ENCODE assay signal across 1 cellular context in the genomic region with DNA sequence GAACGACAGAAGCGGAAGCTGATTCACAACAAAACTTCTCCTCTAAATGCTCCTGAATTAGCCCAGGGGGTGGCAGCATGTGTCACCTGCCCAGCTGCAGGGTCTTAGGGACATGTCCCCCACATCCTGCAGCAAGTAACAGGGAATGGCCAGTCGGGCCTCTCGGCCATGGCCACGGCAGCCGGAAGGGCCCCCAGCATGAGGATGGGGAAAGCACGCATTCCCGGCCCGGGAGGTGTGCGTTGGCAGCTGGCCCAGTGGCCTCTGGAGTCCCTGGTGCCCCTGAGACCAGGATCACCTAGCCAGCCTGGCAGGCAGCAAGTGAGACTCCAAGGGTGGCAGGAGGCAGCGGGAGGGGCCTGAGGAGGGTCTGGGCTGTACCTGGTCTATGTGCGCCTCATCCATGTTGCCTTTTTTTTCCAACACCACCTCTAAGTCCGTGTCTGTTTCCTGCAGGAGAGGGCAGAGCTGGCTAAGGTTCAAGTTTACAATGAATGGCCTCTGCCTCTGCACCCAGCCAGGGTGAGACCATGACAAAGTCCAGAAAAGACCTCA.
TF ChIP-seq lines count a peak whose summit lies in the region.

No MANE protein-coding gene starts in this region.

TF ChIP-seq in HepG2, 621 proteins besides CTCF, POLR2A, EP300 and RAD21 (continued from another document and continues in another):
- TF ChIP-seq, protein P1, sequence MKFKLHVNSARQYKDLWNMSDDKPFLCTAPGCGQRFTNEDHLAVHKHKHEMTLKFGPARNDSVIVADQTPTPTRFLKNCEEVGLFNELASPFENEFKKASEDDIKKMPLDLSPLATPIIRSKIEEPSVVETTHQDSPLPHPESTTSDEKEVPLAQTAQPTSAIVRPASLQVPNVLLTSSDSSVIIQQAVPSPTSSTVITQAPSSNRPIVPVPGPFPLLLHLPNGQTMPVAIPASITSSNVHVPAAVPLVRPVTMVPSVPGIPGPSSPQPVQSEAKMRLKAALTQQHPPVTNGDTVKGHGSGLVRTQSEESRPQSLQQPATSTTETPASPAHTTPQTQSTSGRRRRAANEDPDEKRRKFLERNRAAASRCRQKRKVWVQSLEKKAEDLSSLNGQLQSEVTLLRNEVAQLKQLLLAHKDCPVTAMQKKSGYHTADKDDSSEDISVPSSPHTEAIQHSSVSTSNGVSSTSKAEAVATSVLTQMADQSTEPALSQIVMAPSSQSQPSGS (CRISPR knock-in tag; IDR thresholded peaks at IDR 0.05), result no peak
- no peak for TF ChIP-seq PCBP1 (IDR thresholded peaks at IDR 0.05; ENCODE audit: borderline replicate concordance, low read depth, low read length)
- TF ChIP-seq ZNF253 (CRISPR knock-in tag; IDR thresholded peaks at IDR 0.05; ENCODE audit: borderline replicate concordance), result no peak
- no peak for TF ChIP-seq NFYC (CRISPR knock-in tag; IDR thresholded peaks at IDR 0.05)
- TF ChIP-seq, protein P2, sequence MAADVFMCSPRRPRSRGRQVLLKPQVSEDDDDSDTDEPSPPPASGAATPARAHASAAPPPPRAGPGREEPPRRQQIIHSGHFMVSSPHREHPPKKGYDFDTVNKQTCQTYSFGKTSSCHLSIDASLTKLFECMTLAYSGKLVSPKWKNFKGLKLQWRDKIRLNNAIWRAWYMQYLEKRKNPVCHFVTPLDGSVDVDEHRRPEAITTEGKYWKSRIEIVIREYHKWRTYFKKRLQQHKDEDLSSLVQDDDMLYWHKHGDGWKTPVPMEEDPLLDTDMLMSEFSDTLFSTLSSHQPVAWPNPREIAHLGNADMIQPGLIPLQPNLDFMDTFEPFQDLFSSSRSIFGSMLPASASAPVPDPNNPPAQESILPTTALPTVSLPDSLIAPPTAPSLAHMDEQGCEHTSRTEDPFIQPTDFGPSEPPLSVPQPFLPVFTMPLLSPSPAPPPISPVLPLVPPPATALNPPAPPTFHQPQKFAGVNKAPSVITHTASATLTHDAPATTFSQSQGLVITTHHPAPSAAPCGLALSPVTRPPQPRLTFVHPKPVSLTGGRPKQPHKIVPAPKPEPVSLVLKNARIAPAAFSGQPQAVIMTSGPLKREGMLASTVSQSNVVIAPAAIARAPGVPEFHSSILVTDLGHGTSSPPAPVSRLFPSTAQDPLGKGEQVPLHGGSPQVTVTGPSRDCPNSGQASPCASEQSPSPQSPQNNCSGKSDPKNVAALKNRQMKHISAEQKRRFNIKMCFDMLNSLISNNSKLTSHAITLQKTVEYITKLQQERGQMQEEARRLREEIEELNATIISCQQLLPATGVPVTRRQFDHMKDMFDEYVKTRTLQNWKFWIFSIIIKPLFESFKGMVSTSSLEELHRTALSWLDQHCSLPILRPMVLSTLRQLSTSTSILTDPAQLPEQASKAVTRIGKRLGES (CRISPR knock-in tag; IDR thresholded peaks at IDR 0.05; ENCODE audit: borderline replicate concordance), result no peak
- no peak for TF ChIP-seq ZNF543 (CRISPR knock-in tag; IDR thresholded peaks at IDR 0.05)
- no peak for TF ChIP-seq TMF1 (CRISPR knock-in tag; IDR thresholded peaks at IDR 0.05; ENCODE audit: low read depth)
- no peak for TF ChIP-seq ZNF766 (CRISPR knock-in tag; IDR thresholded peaks at IDR 0.05; ENCODE audit: borderline replicate concordance)
- no peak for TF ChIP-seq KLF12 (CRISPR knock-in tag; IDR thresholded peaks at IDR 0.05; ENCODE audit: borderline replicate concordance)
- no peak for TF ChIP-seq ZNF569 (CRISPR knock-in tag; IDR thresholded peaks at IDR 0.05; ENCODE audit: borderline replicate concordance)
- no peak for TF ChIP-seq ZNF207 (IDR thresholded peaks at IDR 0.05; ENCODE audit: borderline replicate concordance)
- TF ChIP-seq KAT8 (CRISPR knock-in tag; IDR thresholded peaks at IDR 0.05), result no peak
- TF ChIP-seq STAT5B (CRISPR knock-in tag; IDR thresholded peaks at IDR 0.05), result no peak
- no peak for TF ChIP-seq RFX3 (CRISPR knock-in tag; IDR thresholded peaks at IDR 0.05)
- peak; percentile 36; the same call in 1 of the 2 replicates for TF ChIP-seq JUND (CRISPR knock-in tag; IDR thresholded peaks at IDR 0.05)
- no peak for TF ChIP-seq ZNF232 (CRISPR knock-in tag; IDR thresholded peaks at IDR 0.05; ENCODE audit: borderline replicate concordance)
- no peak for TF ChIP-seq ZNF567 (CRISPR knock-in tag; IDR thresholded peaks at IDR 0.05; ENCODE audit: borderline replicate concordance)
- TF ChIP-seq ZSCAN29 (CRISPR knock-in tag; conservative IDR thresholded peaks at IDR 0.05), result no peak
- TF ChIP-seq, protein P3, sequence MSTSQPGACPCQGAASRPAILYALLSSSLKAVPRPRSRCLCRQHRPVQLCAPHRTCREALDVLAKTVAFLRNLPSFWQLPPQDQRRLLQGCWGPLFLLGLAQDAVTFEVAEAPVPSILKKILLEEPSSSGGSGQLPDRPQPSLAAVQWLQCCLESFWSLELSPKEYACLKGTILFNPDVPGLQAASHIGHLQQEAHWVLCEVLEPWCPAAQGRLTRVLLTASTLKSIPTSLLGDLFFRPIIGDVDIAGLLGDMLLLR (CRISPR knock-in tag; IDR thresholded peaks at IDR 0.05), result no peak
- TF ChIP-seq, protein P4, sequence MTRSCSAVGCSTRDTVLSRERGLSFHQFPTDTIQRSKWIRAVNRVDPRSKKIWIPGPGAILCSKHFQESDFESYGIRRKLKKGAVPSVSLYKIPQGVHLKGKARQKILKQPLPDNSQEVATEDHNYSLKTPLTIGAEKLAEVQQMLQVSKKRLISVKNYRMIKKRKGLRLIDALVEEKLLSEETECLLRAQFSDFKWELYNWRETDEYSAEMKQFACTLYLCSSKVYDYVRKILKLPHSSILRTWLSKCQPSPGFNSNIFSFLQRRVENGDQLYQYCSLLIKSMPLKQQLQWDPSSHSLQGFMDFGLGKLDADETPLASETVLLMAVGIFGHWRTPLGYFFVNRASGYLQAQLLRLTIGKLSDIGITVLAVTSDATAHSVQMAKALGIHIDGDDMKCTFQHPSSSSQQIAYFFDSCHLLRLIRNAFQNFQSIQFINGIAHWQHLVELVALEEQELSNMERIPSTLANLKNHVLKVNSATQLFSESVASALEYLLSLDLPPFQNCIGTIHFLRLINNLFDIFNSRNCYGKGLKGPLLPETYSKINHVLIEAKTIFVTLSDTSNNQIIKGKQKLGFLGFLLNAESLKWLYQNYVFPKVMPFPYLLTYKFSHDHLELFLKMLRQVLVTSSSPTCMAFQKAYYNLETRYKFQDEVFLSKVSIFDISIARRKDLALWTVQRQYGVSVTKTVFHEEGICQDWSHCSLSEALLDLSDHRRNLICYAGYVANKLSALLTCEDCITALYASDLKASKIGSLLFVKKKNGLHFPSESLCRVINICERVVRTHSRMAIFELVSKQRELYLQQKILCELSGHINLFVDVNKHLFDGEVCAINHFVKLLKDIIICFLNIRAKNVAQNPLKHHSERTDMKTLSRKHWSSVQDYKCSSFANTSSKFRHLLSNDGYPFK (CRISPR knock-in tag; IDR thresholded peaks at IDR 0.05; ENCODE audit: borderline replicate concordance), result 0 out of 2 replicates have a peak, but pooled peaks have one; percentile 7
- TF ChIP-seq RXRB (CRISPR knock-in tag; IDR thresholded peaks at IDR 0.05; ENCODE audit: borderline replicate concordance), result no peak
- no peak for TF ChIP-seq PAF1 (CRISPR knock-in tag; IDR thresholded peaks at IDR 0.05)
- TF ChIP-seq, protein P5, sequence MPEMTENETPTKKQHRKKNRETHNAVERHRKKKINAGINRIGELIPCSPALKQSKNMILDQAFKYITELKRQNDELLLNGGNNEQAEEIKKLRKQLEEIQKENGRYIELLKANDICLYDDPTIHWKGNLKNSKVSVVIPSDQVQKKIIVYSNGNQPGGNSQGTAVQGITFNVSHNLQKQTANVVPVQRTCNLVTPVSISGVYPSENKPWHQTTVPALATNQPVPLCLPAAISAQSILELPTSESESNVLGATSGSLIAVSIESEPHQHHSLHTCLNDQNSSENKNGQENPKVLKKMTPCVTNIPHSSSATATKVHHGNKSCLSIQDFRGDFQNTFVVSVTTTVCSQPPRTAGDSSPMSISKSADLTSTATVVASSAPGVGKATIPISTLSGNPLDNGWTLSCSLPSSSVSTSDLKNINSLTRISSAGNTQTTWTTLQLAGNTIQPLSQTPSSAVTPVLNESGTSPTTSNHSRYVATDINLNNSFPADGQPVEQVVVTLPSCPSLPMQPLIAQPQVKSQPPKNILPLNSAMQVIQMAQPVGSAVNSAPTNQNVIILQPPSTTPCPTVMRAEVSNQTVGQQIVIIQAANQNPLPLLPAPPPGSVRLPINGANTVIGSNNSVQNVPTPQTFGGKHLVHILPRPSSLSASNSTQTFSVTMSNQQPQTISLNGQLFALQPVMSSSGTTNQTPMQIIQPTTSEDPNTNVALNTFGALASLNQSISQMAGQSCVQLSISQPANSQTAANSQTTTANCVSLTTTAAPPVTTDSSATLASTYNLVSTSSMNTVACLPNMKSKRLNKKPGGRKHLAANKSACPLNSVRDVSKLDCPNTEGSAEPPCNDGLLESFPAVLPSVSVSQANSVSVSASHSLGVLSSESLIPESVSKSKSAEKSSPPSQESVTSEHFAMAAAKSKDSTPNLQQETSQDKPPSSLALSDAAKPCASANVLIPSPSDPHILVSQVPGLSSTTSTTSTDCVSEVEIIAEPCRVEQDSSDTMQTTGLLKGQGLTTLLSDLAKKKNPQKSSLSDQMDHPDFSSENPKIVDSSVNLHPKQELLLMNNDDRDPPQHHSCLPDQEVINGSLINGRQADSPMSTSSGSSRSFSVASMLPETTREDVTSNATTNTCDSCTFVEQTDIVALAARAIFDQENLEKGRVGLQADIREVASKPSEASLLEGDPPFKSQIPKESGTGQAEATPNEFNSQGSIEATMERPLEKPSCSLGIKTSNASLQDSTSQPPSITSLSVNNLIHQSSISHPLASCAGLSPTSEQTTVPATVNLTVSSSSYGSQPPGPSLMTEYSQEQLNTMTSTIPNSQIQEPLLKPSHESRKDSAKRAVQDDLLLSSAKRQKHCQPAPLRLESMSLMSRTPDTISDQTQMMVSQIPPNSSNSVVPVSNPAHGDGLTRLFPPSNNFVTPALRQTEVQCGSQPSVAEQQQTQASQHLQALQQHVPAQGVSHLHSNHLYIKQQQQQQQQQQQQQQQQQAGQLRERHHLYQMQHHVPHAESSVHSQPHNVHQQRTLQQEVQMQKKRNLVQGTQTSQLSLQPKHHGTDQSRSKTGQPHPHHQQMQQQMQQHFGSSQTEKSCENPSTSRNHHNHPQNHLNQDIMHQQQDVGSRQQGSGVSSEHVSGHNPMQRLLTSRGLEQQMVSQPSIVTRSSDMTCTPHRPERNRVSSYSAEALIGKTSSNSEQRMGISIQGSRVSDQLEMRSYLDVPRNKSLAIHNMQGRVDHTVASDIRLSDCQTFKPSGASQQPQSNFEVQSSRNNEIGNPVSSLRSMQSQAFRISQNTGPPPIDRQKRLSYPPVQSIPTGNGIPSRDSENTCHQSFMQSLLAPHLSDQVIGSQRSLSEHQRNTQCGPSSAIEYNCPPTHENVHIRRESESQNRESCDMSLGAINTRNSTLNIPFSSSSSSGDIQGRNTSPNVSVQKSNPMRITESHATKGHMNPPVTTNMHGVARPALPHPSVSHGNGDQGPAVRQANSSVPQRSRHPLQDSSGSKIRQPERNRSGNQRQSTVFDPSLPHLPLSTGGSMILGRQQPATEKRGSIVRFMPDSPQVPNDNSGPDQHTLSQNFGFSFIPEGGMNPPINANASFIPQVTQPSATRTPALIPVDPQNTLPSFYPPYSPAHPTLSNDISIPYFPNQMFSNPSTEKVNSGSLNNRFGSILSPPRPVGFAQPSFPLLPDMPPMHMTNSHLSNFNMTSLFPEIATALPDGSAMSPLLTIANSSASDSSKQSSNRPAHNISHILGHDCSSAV (CRISPR knock-in tag; IDR thresholded peaks at IDR 0.05; ENCODE audit: borderline replicate concordance), result no peak
- TF ChIP-seq TAF15 (IDR thresholded peaks at IDR 0.05; ENCODE audit: low read depth, low read length, poor library complexity, severe bottlenecking), result no peak
- TF ChIP-seq, protein P6, sequence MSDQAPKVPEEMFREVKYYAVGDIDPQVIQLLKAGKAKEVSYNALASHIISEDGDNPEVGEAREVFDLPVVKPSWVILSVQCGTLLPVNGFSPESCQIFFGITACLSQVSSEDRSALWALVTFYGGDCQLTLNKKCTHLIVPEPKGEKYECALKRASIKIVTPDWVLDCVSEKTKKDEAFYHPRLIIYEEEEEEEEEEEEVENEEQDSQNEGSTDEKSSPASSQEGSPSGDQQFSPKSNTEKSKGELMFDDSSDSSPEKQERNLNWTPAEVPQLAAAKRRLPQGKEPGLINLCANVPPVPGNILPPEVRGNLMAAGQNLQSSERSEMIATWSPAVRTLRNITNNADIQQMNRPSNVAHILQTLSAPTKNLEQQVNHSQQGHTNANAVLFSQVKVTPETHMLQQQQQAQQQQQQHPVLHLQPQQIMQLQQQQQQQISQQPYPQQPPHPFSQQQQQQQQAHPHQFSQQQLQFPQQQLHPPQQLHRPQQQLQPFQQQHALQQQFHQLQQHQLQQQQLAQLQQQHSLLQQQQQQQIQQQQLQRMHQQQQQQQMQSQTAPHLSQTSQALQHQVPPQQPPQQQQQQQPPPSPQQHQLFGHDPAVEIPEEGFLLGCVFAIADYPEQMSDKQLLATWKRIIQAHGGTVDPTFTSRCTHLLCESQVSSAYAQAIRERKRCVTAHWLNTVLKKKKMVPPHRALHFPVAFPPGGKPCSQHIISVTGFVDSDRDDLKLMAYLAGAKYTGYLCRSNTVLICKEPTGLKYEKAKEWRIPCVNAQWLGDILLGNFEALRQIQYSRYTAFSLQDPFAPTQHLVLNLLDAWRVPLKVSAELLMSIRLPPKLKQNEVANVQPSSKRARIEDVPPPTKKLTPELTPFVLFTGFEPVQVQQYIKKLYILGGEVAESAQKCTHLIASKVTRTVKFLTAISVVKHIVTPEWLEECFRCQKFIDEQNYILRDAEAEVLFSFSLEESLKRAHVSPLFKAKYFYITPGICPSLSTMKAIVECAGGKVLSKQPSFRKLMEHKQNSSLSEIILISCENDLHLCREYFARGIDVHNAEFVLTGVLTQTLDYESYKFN (CRISPR knock-in tag; conservative IDR thresholded peaks at IDR 0.05), result peak; percentile 51; the same call in 1 of the 2 replicates
- no peak for TF ChIP-seq ZNF143 (CRISPR knock-in tag; IDR thresholded peaks at IDR 0.05)
- no peak for TF ChIP-seq CBX2 (IDR thresholded peaks at IDR 0.05; ENCODE audit: low read depth, low read length)
- TF ChIP-seq CBX2 (CRISPR knock-in tag; IDR thresholded peaks at IDR 0.05; ENCODE audit: low read depth), result no peak
- no peak for TF ChIP-seq SIX4 (CRISPR knock-in tag; IDR thresholded peaks at IDR 0.05)
- TF ChIP-seq, protein P7, sequence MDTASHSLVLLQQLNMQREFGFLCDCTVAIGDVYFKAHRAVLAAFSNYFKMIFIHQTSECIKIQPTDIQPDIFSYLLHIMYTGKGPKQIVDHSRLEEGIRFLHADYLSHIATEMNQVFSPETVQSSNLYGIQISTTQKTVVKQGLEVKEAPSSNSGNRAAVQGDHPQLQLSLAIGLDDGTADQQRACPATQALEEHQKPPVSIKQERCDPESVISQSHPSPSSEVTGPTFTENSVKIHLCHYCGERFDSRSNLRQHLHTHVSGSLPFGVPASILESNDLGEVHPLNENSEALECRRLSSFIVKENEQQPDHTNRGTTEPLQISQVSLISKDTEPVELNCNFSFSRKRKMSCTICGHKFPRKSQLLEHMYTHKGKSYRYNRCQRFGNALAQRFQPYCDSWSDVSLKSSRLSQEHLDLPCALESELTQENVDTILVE (CRISPR knock-in tag; IDR thresholded peaks at IDR 0.05), result no peak
- TF ChIP-seq ZNF7 (CRISPR knock-in tag; IDR thresholded peaks at IDR 0.05), result no peak
- TF ChIP-seq, protein P8, sequence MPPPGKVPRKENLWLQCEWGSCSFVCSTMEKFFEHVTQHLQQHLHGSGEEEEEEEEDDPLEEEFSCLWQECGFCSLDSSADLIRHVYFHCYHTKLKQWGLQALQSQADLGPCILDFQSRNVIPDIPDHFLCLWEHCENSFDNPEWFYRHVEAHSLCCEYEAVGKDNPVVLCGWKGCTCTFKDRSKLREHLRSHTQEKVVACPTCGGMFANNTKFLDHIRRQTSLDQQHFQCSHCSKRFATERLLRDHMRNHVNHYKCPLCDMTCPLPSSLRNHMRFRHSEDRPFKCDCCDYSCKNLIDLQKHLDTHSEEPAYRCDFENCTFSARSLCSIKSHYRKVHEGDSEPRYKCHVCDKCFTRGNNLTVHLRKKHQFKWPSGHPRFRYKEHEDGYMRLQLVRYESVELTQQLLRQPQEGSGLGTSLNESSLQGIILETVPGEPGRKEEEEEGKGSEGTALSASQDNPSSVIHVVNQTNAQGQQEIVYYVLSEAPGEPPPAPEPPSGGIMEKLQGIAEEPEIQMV (CRISPR knock-in tag; IDR thresholded peaks at IDR 0.05; ENCODE audit: low read depth), result 0 out of 2 replicates have a peak, but pooled peaks have one; percentile 19
- TF ChIP-seq ZFP1 (CRISPR knock-in tag; IDR thresholded peaks at IDR 0.05), result no peak
- no peak for TF ChIP-seq ERF (CRISPR knock-in tag; IDR thresholded peaks at IDR 0.05)
